Comparison of ENCODE assay signal across 10 cellular contexts in genomic region chr1:53266038-53266437, GRCh38. TPM values are rescaled to one million over a fixed set of nuclear protein-coding genes. Genes with fewer than 3 reads are reported as not detected.
DNase-seq lines count a peak whose midpoint lies in the region; ATAC-seq, FAIRE-seq and TF ChIP-seq lines count a peak whose summit lies in the region.
"Had no signal": no experiment of that assay in that cellular context is flagged by ENCODE, and none has a peak within 500 bp of the region (broad histone marks: within the 10 kb centered on the region; RNA-seq: fewer than 3 reads in every experiment).

No MANE protein-coding gene starts in this region.

- H3K4me2 ChIP-seq in GM12878 (ENCODE audit: control insufficient read depth, insufficient read depth): no peak overlapping the region

- no TSS peak for BruUV-seq in GM12878 (replicated peaks; lab: Mats Ljungman, UMichigan)

- TF ChIP-seq POLR2A in GM12878 (IDR thresholded peaks at IDR 0.05; ENCODE audit: low read depth, low read length): no peak

- POLR2A ChIA-PET in GM12878 (lab: Charles Lee): no interaction called here

- peaks cover 25 to 30% of the 10 kb centered on the region in 2 experiments; a peak in 3 of 4 replicates for H3K36me3 ChIP-seq in GM12878 (ENCODE audit: control insufficient read depth in 2 of 2, insufficient read depth in 2 of 2, low read length in 1 of 2)
- peaks cover 11% of the 10 kb centered on the region for H3K36me3 ChIP-seq in lower lobe of right lung

- H3K4me3 ChIP-seq in GM12864 (ENCODE audit: low read depth, low read length) (no peak overlapping the region), GM12878 (no peak overlapping the region), lower lobe of right lung (no peak overlapping the region)

- CTCF ChIA-PET in GM12878 (lab: Yijun Ruan, JAX): interaction anchor here (1.7 to 4.7 kb wide), 2 partner anchors 12 to 127 kb away, joined by 9 to 16 read pairs; no protein-coding TSS in a partner anchor

- SMC1A ChIA-PET in GM12878 (lab: Charles Lee; ENCODE audit: uncharacterized antibody, unreplicated experiment): interaction anchor here (0.5 to 1.1 kb wide), 3 partner anchors 46 to 131 kb away, joined by 3 read pairs; no protein-coding TSS in a partner anchor

- H3K9ac ChIP-seq in GM12878 (ENCODE audit: control insufficient read depth, insufficient read depth, low read length): no peak overlapping the region
- H3K9ac ChIP-seq: parathyroid adenoma had no signal

- H3K79me2 ChIP-seq in GM12878 (ENCODE audit: control insufficient read depth, insufficient read depth, low read length): no peaks in the 10 kb centered on the region
- H3K79me2 ChIP-seq: parathyroid adenoma had no signal

- FAIRE-seq in GM12878 (lab: Jason Lieb, UNC): no peak

- H3K27ac ChIP-seq in GM12878 (ENCODE audit: control insufficient read depth, insufficient read depth) (no peak overlapping the region), lower lobe of right lung (no peak overlapping the region)
- H3K27ac ChIP-seq: parathyroid adenoma had no signal

- peak; percentile 33 for TF ChIP-seq RAD21 in GM12878 (IDR thresholded peaks at IDR 0.05; ENCODE audit: insufficient read depth, low read depth, low read length)

- ATAC-seq in GM12878 (peak; percentile 43; the same call in 2 of the 3 replicates), lower lobe of right lung (no peak)

- intact Hi-C loops in GM12878 (cut with micrococcal nuclease; ENCODE audit: unreplicated experiment) (no loop called here), lower lobe of right lung (cut with DNase I) (no loop called here)

- H2AFZ ChIP-seq in GM12878 (ENCODE audit: control insufficient read depth, low read depth, low read length): no peak overlapping the region
- H2AFZ ChIP-seq: parathyroid adenoma had no signal

- H3K4me1 ChIP-seq in GM12878 (ENCODE audit: control insufficient read depth, insufficient read depth, low read length) (no peaks in the 10 kb centered on the region), lower lobe of right lung (no peaks in the 10 kb centered on the region)
- H3K4me1 ChIP-seq: parathyroid adenoma had no signal

- peak; percentile 31 for TF ChIP-seq CTCF in GM12864 (IDR thresholded peaks at IDR 0.05; ENCODE audit: low read depth, low read length, missing control alignments)
- TF ChIP-seq CTCF in GM12878 (IDR thresholded peaks at IDR 0.05 in 2 of 3, conservative IDR thresholded peaks at IDR 0.05 in 1 of 3; ENCODE audit: control insufficient read depth in 2 of 3, extremely low read depth in 1 of 3, insufficient read depth in 1 of 3, low read depth in 3 of 3, low read length in 3 of 3): peak; percentile 22 to 25 (median 23); a peak in 4 of 6 replicates
- peak; percentile 15 for TF ChIP-seq CTCF in lower lobe of right lung (IDR thresholded peaks at IDR 0.05)

- no peaks in the 10 kb centered on the region for H3K9me3 ChIP-seq in GM12878 (replicated peaks; ENCODE audit: control insufficient read depth, insufficient read depth, low read length)
- no peaks in the 10 kb centered on the region for H3K9me3 ChIP-seq in lower lobe of right lung

- DNase-seq in GM12864 (ENCODE audit: low read depth) (no peak), KBM-7 (peak; percentile 13), GM12878 (ENCODE audit: low read depth, low spot score) (no peak), lower lobe of right lung (no peak), MV-4-11 (lab: John Stamatoyannopoulos, UW) (no peak), HCEC 1CT (no peak), NCI-H128 (lab: John Stamatoyannopoulos, UW; ENCODE audit: unreplicated experiment) (no peak)
- DNase-seq: activated CD8-positive, alpha-beta memory T cell treated with anti-CD3 and anti-CD28 coated beads for 24 hours; central memory CD4-positive, alpha-beta T cell had no signal

- TF ChIP-seq EP300 in GM12878 (IDR thresholded peaks at IDR 0.05; ENCODE audit: borderline replicate concordance in 1 of 2, control insufficient read depth in 1 of 2, low read depth in 2 of 2, low read length in 2 of 2): no peak

- in situ Hi-C loops in KBM-7 (cut with MboI; ENCODE audit: low pct_unique_long_range_greater_than_20kb, low sequenced_read_pairs) (no loop called here), GM12878 (cut with MboI) (no loop called here)

- no peaks in the 10 kb centered on the region for H4K20me1 ChIP-seq in GM12878 (ENCODE audit: control insufficient read depth, insufficient read depth)

- H3K27me3 ChIP-seq in GM12878 (replicated peaks in 1 of 2; ENCODE audit: control insufficient read depth in 2 of 2, insufficient read depth in 2 of 2, low read length in 1 of 2) (no peaks in the 10 kb centered on the region), lower lobe of right lung (ENCODE audit: low read depth) (no peaks in the 10 kb centered on the region)

- RAD21 ChIA-PET in GM12878 (lab: Charles Lee; ENCODE audit: unreplicated experiment): no interaction called here

TF ChIP-seq in GM12878, 131 proteins besides CTCF, POLR2A, EP300 and RAD21:
- peak; percentile 8; the same call in 1 of the 2 replicates for TF ChIP-seq SMC3 (IDR thresholded peaks at IDR 0.05; ENCODE audit: borderline replicate concordance, low read length)
- no peak for TF ChIP-seq PAX5 (IDR thresholded peaks at IDR 0.05; ENCODE audit: borderline replicate concordance, low read depth, low read length)
TF ChIP-seq in GM12878: peak in this region for 1.

RNA-seq across cellular contexts. Expression of gene MAGOH, which starts 27.7 kb away (rescaled TPM):
- 21.7 and 23.6 TPM in 2 replicates for total RNA-seq in GM12878 (2013; cell fraction: nucleolus; rRNA removed)
- 62.6 and 67.5 TPM in 2 replicates for total RNA-seq in GM12878 (2014; rRNA removed)
- 87.9 and 90.7 TPM in 2 replicates for total RNA-seq in GM12878 (2014; rRNA removed; fragmentation: Illumina TruSeq; extraction: Trizol)
- total RNA-seq in GM12878 (2021): 66.8 and 70.7 TPM in 2 replicates
- 73.4 TPM for polyA plus RNA-seq in GM12878 (2011; ENCODE audit: low read depth)
- polyA plus RNA-seq in GM12878 (2011; rRNA removed): 79.4 and 112 TPM in 2 replicates
- 11.5 and 18.6 TPM in 2 replicates for polyA plus RNA-seq in GM12878 (2011; cell fraction: cytosol; rRNA removed)
- polyA plus RNA-seq in GM12878 (2011; cell fraction: nucleus; rRNA removed): 12.1 and 20.2 TPM in 2 replicates
- polyA plus RNA-seq in GM12878 (2012): 79.8 and 121 TPM in 2 replicates
- 134 and 172 TPM in 2 replicates for polyA plus RNA-seq in GM12878 (2014; fragmentation: Illumina TruSeq; extraction: Trizol)
- polyA plus RNA-seq in GM12878 (2014; fragmentation: Nextera tagmentation; extraction: Ambion mirVana): 100 to 1,000 TPM in 1 of 2 experiments, 10 to 100 TPM in 1; 85.4 to 261 TPM
- 129 and 140 TPM in 2 replicates for polyA plus RNA-seq in GM12878 (2014; rRNA removed)
- 10 to 100 TPM; 62.6 to 91.8 TPM for polyA plus RNA-seq in GM12878 (2016; fragmentation: Nextera tagmentation; extraction: Ambion mirVana)
- 14.7 and 20.8 TPM in 2 replicates for polyA minus RNA-seq in GM12878 (2011; rRNA and poly(A)+ RNA removed)
- 11.8 and 17.3 TPM in 2 replicates for polyA minus RNA-seq in GM12878 (2011; cell fraction: cytosol; rRNA and poly(A)+ RNA removed)
- polyA minus RNA-seq in GM12878 (2011; cell fraction: nucleus; rRNA and poly(A)+ RNA removed): 7.4 and 19.2 TPM in 2 replicates
- 34.4 TPM for total RNA-seq in lower lobe of right lung

RNA-seq across cellular contexts. Expression of gene CZIB, which starts 45.6 kb away (rescaled TPM):
- 69.0 and 71.8 TPM in 2 replicates for total RNA-seq in GM12878 (2013; cell fraction: nucleolus; rRNA removed)
- total RNA-seq in GM12878 (2014; rRNA removed) (37.8 and 45.1 TPM in 2 replicates), GM12878 (2014; rRNA removed; fragmentation: Illumina TruSeq; extraction: Trizol) (35.2 and 36.1 TPM in 2 replicates), GM12878 (2021) (32.8 and 38.1 TPM in 2 replicates), lower lobe of right lung (60.2 TPM)
- 34.6 TPM for polyA plus RNA-seq in GM12878 (2011; ENCODE audit: low read depth)
- polyA plus RNA-seq in GM12878 (2011; rRNA removed) (62.9 and 66.8 TPM in 2 replicates), GM12878 (2014; fragmentation: Illumina TruSeq; extraction: Trizol) (43.3 and 43.6 TPM in 2 replicates), GM12878 (2014; fragmentation: Nextera tagmentation; extraction: Ambion mirVana) (10 to 100 TPM; 55.1 to 68.3 TPM), GM12878 (2014; rRNA removed) (41.8 and 45.7 TPM in 2 replicates), GM12878 (2016; fragmentation: Nextera tagmentation; extraction: Ambion mirVana) (10 to 100 TPM; 65.4 to 66.7 TPM)
- 45.0 and 48.2 TPM in 2 replicates for polyA plus RNA-seq in GM12878 (2011; cell fraction: cytosol; rRNA removed)
- polyA plus RNA-seq in GM12878 (2011; cell fraction: nucleus; rRNA removed): 50.8 and 67.9 TPM in 2 replicates
- 32.6 and 34.7 TPM in 2 replicates for polyA plus RNA-seq in GM12878 (2012)
- 28.1 and 30.6 TPM in 2 replicates for polyA minus RNA-seq in GM12878 (2011; rRNA and poly(A)+ RNA removed)
- polyA minus RNA-seq in GM12878 (2011; cell fraction: cytosol; rRNA and poly(A)+ RNA removed): 5.1 and 8.4 TPM in 2 replicates
- polyA minus RNA-seq in GM12878 (2011; cell fraction: nucleus; rRNA and poly(A)+ RNA removed): 39.0 and 53.4 TPM in 2 replicates
